Comparison of ENCODE assay signal across 8 cellular contexts in the genomic region with DNA sequence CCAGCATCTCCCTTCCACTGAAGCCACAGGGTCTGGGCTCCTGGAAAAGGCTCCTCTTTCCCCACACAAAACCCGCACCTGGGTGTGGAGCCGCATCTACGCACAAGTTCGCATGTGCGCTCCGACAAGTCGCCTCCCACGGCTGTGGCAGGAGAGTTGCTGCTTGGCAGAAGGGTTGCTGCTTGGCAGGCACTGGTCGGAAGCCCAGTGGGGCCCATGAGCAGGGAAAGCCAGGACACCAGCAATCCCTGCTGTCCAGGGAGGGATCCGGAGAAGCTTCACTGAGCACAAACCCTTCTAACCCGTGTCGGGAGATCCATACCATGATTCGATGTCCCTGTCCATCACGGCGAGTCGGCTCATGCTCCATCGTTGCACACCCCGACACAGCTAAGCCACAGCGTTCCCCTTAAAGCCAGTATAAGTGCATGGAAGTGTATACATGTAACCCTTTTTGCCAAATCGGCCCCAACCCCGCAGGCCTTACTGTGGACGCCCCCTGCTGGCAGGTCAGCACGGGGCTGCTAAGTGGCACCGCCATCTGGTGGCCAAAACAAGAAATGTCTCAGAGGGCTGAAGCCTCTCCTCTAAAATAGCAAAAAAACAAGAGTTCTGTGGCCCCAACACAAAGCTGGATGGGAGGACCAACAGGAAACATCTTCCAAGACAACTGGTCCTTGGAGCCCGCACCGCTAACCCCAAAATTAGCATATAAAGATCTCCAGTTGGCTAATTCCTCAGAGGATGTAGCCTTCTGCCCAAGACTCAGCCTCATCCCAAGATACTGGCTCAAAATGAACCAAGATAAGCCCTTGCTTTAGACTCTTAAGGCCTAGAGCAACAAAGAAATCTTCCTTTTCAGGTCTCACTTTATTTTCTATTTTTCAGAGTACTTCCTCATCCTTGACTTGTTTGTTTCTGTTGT. TPM values are rescaled to one million over a fixed set of nuclear protein-coding genes. Genes with fewer than 3 reads are reported as not detected.
DNase-seq lines count a peak whose midpoint lies in the region; ATAC-seq and TF ChIP-seq lines count a peak whose summit lies in the region.

No MANE protein-coding gene starts in this region.

- H3K79me2 ChIP-seq in osteoblast (ENCODE audit: insufficient read depth, low read length): no peaks in the 10 kb centered on the region

- TF ChIP-seq CTCF in GM06990 (IDR thresholded peaks at IDR 0.05; ENCODE audit: insufficient read depth, low read length, poor library complexity, severe bottlenecking) (peak; percentile 100), LNCaP clone FGC (IDR thresholded peaks at IDR 0.05; ENCODE audit: control insufficient read depth, extremely low read depth, insufficient read depth) (peak; percentile 100), foreskin fibroblast (IDR thresholded peaks at IDR 0.05; ENCODE audit: low read depth, low read length) (peak; percentile 100), osteoblast (IDR thresholded peaks at IDR 0.05; ENCODE audit: extremely low read depth, low read depth, low read length) (peak; percentile 100), thoracic aorta (IDR thresholded peaks at IDR 0.05) (peak; percentile 100)

- H3K9me3 ChIP-seq in SJCRH30 (replicated peaks) (no peaks in the 10 kb centered on the region), osteoblast (ENCODE audit: low read depth, low read length) (no peaks in the 10 kb centered on the region), thoracic aorta (no peaks in the 10 kb centered on the region)

- H3K27me3 ChIP-seq in GM06990 (replicated peaks; ENCODE audit: control insufficient read depth, insufficient read depth, low read length) (no peaks in the 10 kb centered on the region; the same call in none of the 2 replicates), SJCRH30 (no peaks in the 10 kb centered on the region), osteoblast (ENCODE audit: insufficient read depth, low read length) (peaks cover 19% of the 10 kb centered on the region), thoracic aorta (replicated peaks; ENCODE audit: insufficient read depth) (no peaks in the 10 kb centered on the region)

- H3K4me1 ChIP-seq in SJCRH30: peaks cover 20% of the 10 kb centered on the region
- H3K4me1 ChIP-seq in osteoblast (ENCODE audit: insufficient read depth, low read length): peaks cover 3% of the 10 kb centered on the region
- peaks cover 0 to 5% of the 10 kb centered on the region in 2 donors for H3K4me1 ChIP-seq in thoracic aorta (ENCODE audit: control insufficient read depth in 1 of 2, low read depth in 2 of 2)

- no peaks in the 10 kb centered on the region for H4K20me1 ChIP-seq in osteoblast (ENCODE audit: insufficient read depth, low read length)

- H3K4me2 ChIP-seq in osteoblast (ENCODE audit: insufficient read depth, low read length): no peak overlapping the region

- peak overlapping the region; percentile 81 for H2AFZ ChIP-seq in osteoblast (ENCODE audit: low read length)

- ATAC-seq in thoracic aorta (ENCODE audit: insufficient number of reproducible peaks, low FRiP score, low read depth) (no peak), GM18498 (IDR thresholded peaks at IDR 0.05; ENCODE audit: unreplicated experiment) (no peak)

- no peaks in the 10 kb centered on the region for H3K36me3 ChIP-seq in GM06990 (ENCODE audit: control insufficient read depth, insufficient read depth, low read length)
- no peaks in the 10 kb centered on the region for H3K36me3 ChIP-seq in SJCRH30
- no peaks in the 10 kb centered on the region for H3K36me3 ChIP-seq in osteoblast (ENCODE audit: insufficient read depth, low read length)
- H3K36me3 ChIP-seq in thoracic aorta: no peaks in the 10 kb centered on the region

- no peak overlapping the region for H3K27ac ChIP-seq in SJCRH30
- no peak overlapping the region for H3K27ac ChIP-seq in osteoblast (ENCODE audit: low read depth, low read length)
- no peak overlapping the region for H3K27ac ChIP-seq in thoracic aorta

- H3K4me3 ChIP-seq in GM06990 (replicated peaks; ENCODE audit: low read depth, low read length) (no peak overlapping the region), LNCaP clone FGC (ENCODE audit: low read depth, low read length) (no peak overlapping the region), SJCRH30 (no peak overlapping the region), foreskin fibroblast (ENCODE audit: low read depth in 1 of 2, low read length in 2 of 2) (no peak overlapping the region), osteoblast (ENCODE audit: insufficient read depth, low read length) (no peak overlapping the region), thoracic aorta (no peak overlapping the region)

- DNase-seq in GM06990 (ENCODE audit: extremely low read depth, insufficient read length) (peak; percentile 74), LNCaP clone FGC (ENCODE audit: low read depth) (peak; percentile 43), SJCRH30 (peak; percentile 79 to 90), foreskin fibroblast (peak; percentile 58 to 92), osteoblast (ENCODE audit: insufficient read length, low spot score, missing footprints) (peak; percentile 97), thoracic aorta (ENCODE audit: low spot score) (peak; percentile 38)
- DNase-seq in activated effector memory CD4-positive, alpha-beta T cell treated with anti-CD3 and anti-CD28 coated beads, Interleukin-2, amount 50 U/mL, for 16 hours: peak; percentile 96

RNA-seq across cellular contexts. Expression of gene ANKRD63, which starts 8.3 kb away (rescaled TPM):
- 0.12 and 0.35 TPM in 2 replicates for total RNA-seq in SJCRH30 (2014; rRNA removed; shearing (Covaris generic))
- total RNA-seq in osteoblast: not detected in 2 replicates
- not detected for total RNA-seq in thoracic aorta

RNA-seq across cellular contexts. Expression of gene PLCB2, which starts 33.1 kb away (rescaled TPM):
- 2.0 and 2.9 TPM in 2 replicates for total RNA-seq in SJCRH30 (2014; rRNA removed; shearing (Covaris generic))
- total RNA-seq in osteoblast (under 0.01 TPM in 2 replicates), thoracic aorta (10 to 100 TPM; 17.7 to 32.4 TPM)

RNA-seq across cellular contexts. Expression of gene PAK6, which starts 35.7 kb away (rescaled TPM):
- total RNA-seq in SJCRH30 (2014; rRNA removed; shearing (Covaris generic)): not detected in 2 replicates
- total RNA-seq in osteoblast (not detected in 2 replicates), thoracic aorta (under 1 TPM; 0.68 to 0.78 TPM)

RNA-seq across cellular contexts. Expression of gene INAFM2, which starts 48.9 kb away (rescaled TPM):
- total RNA-seq in SJCRH30 (2014; rRNA removed; shearing (Covaris generic)): 23.4 and 24.1 TPM in 2 replicates
- 16.8 and 17.7 TPM in 2 replicates for total RNA-seq in osteoblast
- 10 to 100 TPM; 63.8 to 79.2 TPM for total RNA-seq in thoracic aorta

Comparison
In these comparisons a context has a peak if more than half of its experiments do, and no peak if none do; other contexts are left out.
1. DNase-seq: peak in every context shown above with its lines; median percentile 97 in osteoblast; 96 in activated effector memory CD4-positive, alpha-beta T cell treated with anti-CD3 and anti-CD28 coated beads, Interleukin-2, amount 50 U/mL, for 16 hours; 84 in SJCRH30; 75 in foreskin fibroblast; 74 in GM06990; 43 in LNCaP clone FGC; 38 in thoracic aorta.